ENCODE assay signal across 19 cellular contexts in genomic region chr4:82630079-82630478, GRCh38.
DNase-seq lines count a peak whose midpoint lies in the region; ATAC-seq, FAIRE-seq and TF ChIP-seq lines count a peak whose summit lies in the region.
"Had no signal": no experiment of that assay in that cellular context is flagged by ENCODE, and none has a peak within 500 bp of the region (broad histone marks: within the 10 kb centered on the region; RNA-seq: fewer than 3 reads in every experiment).

No MANE protein-coding gene starts in this region.

- TF ChIP-seq CTCF in GM23338 (conservative IDR thresholded peaks at IDR 0.05; ENCODE audit: low read depth in 2 of 2) (no peak), endothelial cell of umbilical vein (IDR thresholded peaks at IDR 0.05; ENCODE audit: extremely low read depth in 1 of 2, insufficient read depth in 1 of 2, low read depth in 1 of 2, low read length in 2 of 2) (no peak), pancreas (IDR thresholded peaks at IDR 0.05) (no peak), CD14-positive monocyte (IDR thresholded peaks at IDR 0.05) (no peak)

- H3K36me3 ChIP-seq in GM23338 (ENCODE audit: insufficient read depth): no peaks in the 10 kb centered on the region
- peaks cover 0 to 2% of the 10 kb centered on the region in 2 experiments for H3K36me3 ChIP-seq in endothelial cell of umbilical vein (ENCODE audit: control insufficient read depth in 2 of 2, extremely low read depth in 1 of 2, insufficient read depth in 2 of 2, low read length in 2 of 2)
- no peaks in the 10 kb centered on the region for H3K36me3 ChIP-seq in pancreas
- H3K36me3 ChIP-seq: Peyer's patch had no signal

- no peaks in the 10 kb centered on the region for H3K79me2 ChIP-seq in GM23338 (replicated peaks; ENCODE audit: insufficient read depth)
- no peaks in the 10 kb centered on the region for H3K79me2 ChIP-seq in endothelial cell of umbilical vein (ENCODE audit: control insufficient read depth, insufficient read depth, low read length)

- 31 to 35% methylated on average over 1 of the region's 1 CpG for WGBS in pancreas, 2 donors

- no peak for TF ChIP-seq POLR2A in endothelial cell of umbilical vein (IDR thresholded peaks at IDR 0.05; ENCODE audit: low read depth, low read length)

- H3K9ac ChIP-seq in endothelial cell of umbilical vein (replicated peaks; ENCODE audit: extremely low read depth, insufficient read depth, low read length): no peak overlapping the region

- H3K4me1 ChIP-seq in GM23338 (ENCODE audit: insufficient read depth): no peaks in the 10 kb centered on the region; the same call in 1 of the 2 replicates
- H3K4me1 ChIP-seq in endothelial cell of umbilical vein (ENCODE audit: control insufficient read depth, extremely low read depth, insufficient read depth, low read length): no peaks in the 10 kb centered on the region
- H3K4me1 ChIP-seq in pancreas: no peaks in the 10 kb centered on the region
- H3K4me1 ChIP-seq: Peyer's patch had no signal

- no TSS peak for BruUV-seq in endothelial cell of umbilical vein (replicated peaks; lab: Mats Ljungman, UMichigan)

- peak overlapping the region; percentile 54; the same call in 1 of the 2 replicates for H2AFZ ChIP-seq in GM23338
- no peak overlapping the region for H2AFZ ChIP-seq in endothelial cell of umbilical vein (ENCODE audit: low read depth, low read length)

- H3K27ac Mint-ChIP-seq in GM23338: no peak overlapping the region
- H3K27ac Mint-ChIP-seq in CD14-positive monocyte: no peak overlapping the region
- H3K27ac Mint-ChIP-seq: IgD-negative memory B cell had no signal

- dilution Hi-C loops in endothelial cell of umbilical vein (cut with MboI; ENCODE audit: extremely low pct_ligation_motif_present, low sequenced_read_pairs): no loop called here

- no peaks in the 10 kb centered on the region for H3K9me2 ChIP-seq in GM23338 (ENCODE audit: insufficient read depth)

- no peak overlapping the region for H3K27ac ChIP-seq in GM23338 (ENCODE audit: low read depth)
- H3K27ac ChIP-seq in endothelial cell of umbilical vein (ENCODE audit: insufficient read depth, low read depth, low read length): no peak overlapping the region
- H3K27ac ChIP-seq in pancreas: peak overlapping the region in 1 of 4 donors; percentile 37
- H3K27ac ChIP-seq: C4-2B, Peyer's patch had no signal

- intact Hi-C loops in endothelial cell of umbilical vein (cut with micrococcal nuclease) (no loop called here), pancreas (cut with DNase I) (no loop called here), CD14-positive monocyte (cut with micrococcal nuclease) (no loop called here), posterior vena cava (cut with DNase I) (no loop called here)

- H3K4me2 ChIP-seq in GM23338 (no peak overlapping the region), endothelial cell of umbilical vein (ENCODE audit: insufficient read depth, low read length) (no peak overlapping the region)

- H3K36me3 Mint-ChIP-seq in GM23338 (ENCODE audit: low read depth) (no peaks in the 10 kb centered on the region), CD14-positive monocyte (no peaks in the 10 kb centered on the region)

- H3K27me3 ChIP-seq in GM23338 (ENCODE audit: insufficient read depth): no peaks in the 10 kb centered on the region
- no peaks in the 10 kb centered on the region for H3K27me3 ChIP-seq in endothelial cell of umbilical vein (ENCODE audit: control insufficient read depth in 2 of 2, insufficient read depth in 2 of 2, low read length in 2 of 2)
- no peaks in the 10 kb centered on the region for H3K27me3 ChIP-seq in pancreas
- H3K27me3 ChIP-seq: Peyer's patch had no signal

- H3F3A ChIP-seq in GM23338 (replicated peaks; ENCODE audit: low read depth): no peaks in the 10 kb centered on the region

- no peak overlapping the region for H3K4me3 ChIP-seq in GM23338
- H3K4me3 ChIP-seq in endothelial cell of umbilical vein (replicated peaks in 1 of 3; ENCODE audit: insufficient read depth in 1 of 3, low read depth in 1 of 3, low read length in 3 of 3): no peak overlapping the region
- no peak overlapping the region for H3K4me3 ChIP-seq in pancreas
- H3K4me3 ChIP-seq: Peyer's patch had no signal

- H3K9me1 ChIP-seq in endothelial cell of umbilical vein (replicated peaks; ENCODE audit: control insufficient read depth, extremely low read depth, insufficient read depth, low read length): no peaks in the 10 kb centered on the region

- no peak for DNase-seq in GM23338 (ENCODE audit: low spot score)
- DNase-seq in SK-MEL-5 (ENCODE audit: low read depth, low spot score): peak; percentile 7
- no peak for DNase-seq in endothelial cell of umbilical vein (ENCODE audit: low read depth, low spot score)
- no peak for DNase-seq in pancreas
- DNase-seq in NCI-H82 treated with DMSO at 0.1 percent for 48 hours (lab: John Stamatoyannopoulos, UW; ENCODE audit: unreplicated experiment): no peak
- no peak for DNase-seq in CD14-positive monocyte (ENCODE audit: low spot score)
- no peak for DNase-seq in posterior vena cava (ENCODE audit: low spot score)
- DNase-seq in NCI-H1930 (lab: John Stamatoyannopoulos, UW): no peak
- DNase-seq: DMS153, H9, Kasumi-1, NCI-H2029, NCI-H2171 treated with DMSO at 0.1 percent for 48 hours, NCI-H446 treated with DMSO at 0.1 percent for 48 hours, NCI-H774, Peyer's patch, SHP77 treated with DMSO at 0.1 percent for 48 hours had no signal

- CTCF ChIA-PET in endothelial cell of umbilical vein (lab: Charles Lee): interaction anchor here (2.0 to 3.7 kb wide), 2 partner anchors 109 to 168 kb away, joined by 5 to 13 read pairs; no protein-coding TSS in a partner anchor

- peak; percentile 44 for FAIRE-seq in endothelial cell of umbilical vein (lab: Jason Lieb, UNC)
- FAIRE-seq in pancreas (lab: Jason Lieb, UNC): no peak

- no peaks in the 10 kb centered on the region for H3K9me3 ChIP-seq in endothelial cell of umbilical vein (replicated peaks; ENCODE audit: control insufficient read depth, insufficient read depth, low read length)
- no peaks in the 10 kb centered on the region for H3K9me3 ChIP-seq in pancreas
- H3K9me3 ChIP-seq: Peyer's patch had no signal

- ATAC-seq in GM23338 (no peak), pancreas (peak in 3 of 4 donors; percentile 24 to 59 (median 46))

- POLR2A ChIA-PET in endothelial cell of umbilical vein (lab: Charles Lee): no interaction called here

- in situ Hi-C loops in SK-MEL-5 (cut with HindIII; ENCODE audit: low pct_unique_long_range_greater_than_20kb, low sequenced_read_pairs): no loop called here

- H4K20me1 ChIP-seq in GM23338 (replicated peaks; ENCODE audit: insufficient read depth) (no peaks in the 10 kb centered on the region), endothelial cell of umbilical vein (replicated peaks; ENCODE audit: control insufficient read depth, extremely low read depth, insufficient read depth, low read length) (no peaks in the 10 kb centered on the region)

- no peak overlapping the region for H3K4me3 Mint-ChIP-seq in GM23338
- H3K4me3 Mint-ChIP-seq in CD14-positive monocyte: no peak overlapping the region
- H3K4me3 Mint-ChIP-seq: H9, IgD-negative memory B cell had no signal

- H3K27me3 Mint-ChIP-seq in GM23338 (ENCODE audit: insufficient read depth, low read depth, poor library complexity) (peaks cover 2% of the 10 kb centered on the region), CD14-positive monocyte (ENCODE audit: low read depth in 3 of 3) (peaks cover 0 to 2% (median 0%) of the 10 kb centered on the region in 3 donors)
- H3K27me3 Mint-ChIP-seq: IgD-negative memory B cell had no signal

- peaks cover 4% of the 10 kb centered on the region; the same call in 1 of the 3 replicates for H3K9me3 Mint-ChIP-seq in GM23338
- H3K9me3 Mint-ChIP-seq in CD14-positive monocyte: peaks cover 0 to 8% (median 2%) of the 10 kb centered on the region in 7 donors
- H3K9me3 Mint-ChIP-seq: H9 had no signal

- H3K4me1 Mint-ChIP-seq in GM23338 (peaks cover 6% of the 10 kb centered on the region; the same call in 2 of the 3 replicates), CD14-positive monocyte (no peaks in the 10 kb centered on the region)
- H3K4me1 Mint-ChIP-seq: IgD-negative memory B cell had no signal

TF ChIP-seq in GM23338, 12 proteins besides CTCF, POLR2A, EP300 and RAD21 (continues in another document):
- TF ChIP-seq, protein P1, sequence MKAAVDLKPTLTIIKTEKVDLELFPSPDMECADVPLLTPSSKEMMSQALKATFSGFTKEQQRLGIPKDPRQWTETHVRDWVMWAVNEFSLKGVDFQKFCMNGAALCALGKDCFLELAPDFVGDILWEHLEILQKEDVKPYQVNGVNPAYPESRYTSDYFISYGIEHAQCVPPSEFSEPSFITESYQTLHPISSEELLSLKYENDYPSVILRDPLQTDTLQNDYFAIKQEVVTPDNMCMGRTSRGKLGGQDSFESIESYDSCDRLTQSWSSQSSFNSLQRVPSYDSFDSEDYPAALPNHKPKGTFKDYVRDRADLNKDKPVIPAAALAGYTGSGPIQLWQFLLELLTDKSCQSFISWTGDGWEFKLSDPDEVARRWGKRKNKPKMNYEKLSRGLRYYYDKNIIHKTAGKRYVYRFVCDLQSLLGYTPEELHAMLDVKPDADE (IDR thresholded peaks at IDR 0.05): no peak
- TF ChIP-seq CREB1 (CRISPR knock-in tag; IDR thresholded peaks at IDR 0.05; ENCODE audit: low read depth): no peak

TF ChIP-seq in endothelial cell of umbilical vein, 7 proteins besides CTCF, POLR2A, EP300 and RAD21:
- TF ChIP-seq POLR2AphosphoS5 (IDR thresholded peaks at IDR 0.05; ENCODE audit: insufficient read depth, low read depth, low read length): no peak
- no peak for TF ChIP-seq MYC (IDR thresholded peaks at IDR 0.05; ENCODE audit: low read depth, low read length)
- TF ChIP-seq MAX (IDR thresholded peaks at IDR 0.05; ENCODE audit: insufficient read depth, insufficient read length): no peak
- TF ChIP-seq EZH2 (IDR thresholded peaks at IDR 0.05; ENCODE audit: borderline replicate concordance, low read depth, low read length, severe bottlenecking): no peak
- no peak for TF ChIP-seq GATA2 (IDR thresholded peaks at IDR 0.05; ENCODE audit: insufficient read depth, insufficient read length, low read depth, low read length)
